Comparison of ENCODE assay signal across 6 cellular contexts in genomic region chr4:932713-933070, GRCh38. TPM values are rescaled to one million over a fixed set of nuclear protein-coding genes. Genes with fewer than 3 reads are reported as not detected.
DNase-seq lines count a peak whose midpoint lies in the region; ATAC-seq lines count a peak whose summit lies in the region.

No MANE protein-coding gene starts in this region.

- ATAC-seq in HG02884 (IDR thresholded peaks at IDR 0.05; ENCODE audit: unreplicated experiment): peak; percentile 0
- no peak for ATAC-seq in GM19463 (IDR thresholded peaks at IDR 0.05; ENCODE audit: unreplicated experiment)

- no peaks in the 10 kb centered on the region for H3K9me3 Mint-ChIP-seq in activated naive CD8-positive, alpha-beta T cell (ENCODE audit: low read depth)

- peaks cover 3% of the 10 kb centered on the region for H3K36me3 Mint-ChIP-seq in activated naive CD8-positive, alpha-beta T cell

- peak overlapping the region; percentile 98 for H3K27ac Mint-ChIP-seq in activated naive CD8-positive, alpha-beta T cell

- no peaks in the 10 kb centered on the region for H3K27me3 Mint-ChIP-seq in activated naive CD8-positive, alpha-beta T cell

- H3K4me3 Mint-ChIP-seq in activated naive CD8-positive, alpha-beta T cell: peak overlapping the region; percentile 98

- DNase-seq in mesenteric fat pad (ENCODE audit: low spot score) (peak; percentile 74), NCI-H774 (lab: John Stamatoyannopoulos, UW) (no peak), DMS153 treated with DMSO at 0.1 percent for 48 hours (lab: John Stamatoyannopoulos, UW; ENCODE audit: unreplicated experiment) (no peak)

- H3K4me1 Mint-ChIP-seq in activated naive CD8-positive, alpha-beta T cell (ENCODE audit: low read depth): peaks cover 47% of the 10 kb centered on the region

RNA-seq across cellular contexts. Expression of gene TMEM175, which starts 0.4 kb away (rescaled TPM):
- total RNA-seq in mesenteric fat pad: 27.7 TPM

RNA-seq across cellular contexts. Expression of gene GAK, which starts 0.6 kb away (rescaled TPM):
- 91.3 TPM for total RNA-seq in mesenteric fat pad

RNA-seq across cellular contexts. Expression of gene DGKQ, which starts 40.7 kb away (rescaled TPM):
- total RNA-seq in mesenteric fat pad: 10.1 TPM

RNA-seq across cellular contexts. Expression of gene IDUA, which starts 54.2 kb away (rescaled TPM):
- 34.7 TPM for total RNA-seq in mesenteric fat pad
